ENCODE assay signal across 15 cellular contexts in the genomic region with DNA sequence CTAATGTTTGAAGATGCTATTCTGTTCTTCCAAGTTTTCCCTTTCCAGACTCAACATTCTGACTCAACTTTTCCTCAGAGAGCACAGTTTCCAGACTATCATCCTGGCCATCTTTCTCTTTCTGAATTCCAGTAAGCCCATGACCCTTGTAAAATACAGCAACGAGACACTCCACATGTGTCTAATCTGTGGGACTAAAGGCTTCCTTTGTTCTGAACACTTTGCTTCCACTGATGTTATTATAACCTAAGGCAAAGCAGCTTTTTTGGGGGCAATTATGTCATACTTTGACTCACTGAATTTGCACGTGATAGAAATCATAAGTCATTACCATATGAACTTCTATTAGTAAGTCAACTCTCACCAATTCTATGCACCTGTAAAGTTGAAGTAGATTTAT. TPM values are rescaled to one million over a fixed set of nuclear protein-coding genes. Genes with fewer than 3 reads are reported as not detected.
DNase-seq lines count a peak whose midpoint lies in the region; ATAC-seq, FAIRE-seq and TF ChIP-seq lines count a peak whose summit lies in the region.
"Had no signal": no experiment of that assay in that cellular context is flagged by ENCODE, and none has a peak within 500 bp of the region (broad histone marks: within the 10 kb centered on the region; RNA-seq: fewer than 3 reads in every experiment).

No MANE protein-coding gene starts in this region.

- H3K4me1 Mint-ChIP-seq in type B pancreatic cell (ENCODE audit: unreplicated experiment) (peaks cover 31% of the 10 kb centered on the region), immature natural killer cell (no peaks in the 10 kb centered on the region)

- in situ Hi-C loops in brain microvascular endothelial cell (cut with HindIII; ENCODE audit: low pct_ligation_motif_present, low sequenced_read_pairs): no loop called here

- FAIRE-seq in H54 (lab: Jason Lieb, UNC): no peak
- FAIRE-seq: GM12878 had no signal

- H3K36me3 ChIP-seq in brain microvascular endothelial cell (replicated peaks): no peaks in the 10 kb centered on the region
- H3K36me3 ChIP-seq: thyroid gland had no signal

- H3K27me3 Mint-ChIP-seq in type B pancreatic cell (peaks cover 25% of the 10 kb centered on the region), immature natural killer cell (ENCODE audit: low read depth in 3 of 3) (peaks cover 0 to 5% (median 2%) of the 10 kb centered on the region in 3 donors)
- H3K27me3 Mint-ChIP-seq: activated CD8-positive, alpha-beta memory T cell treated with anti-CD3 and anti-CD28 coated beads, Interleukin-2, amount 10 ng/mL, durations not matched to agents 7 days and 5 days; activated naive CD8-positive, alpha-beta T cell treated with anti-CD3 and anti-CD28 coated beads, Interleukin-2, amount 50 U/mL, for 24 hours had no signal

- ATAC-seq in right cardiac atrium: peak; percentile 79 to 88
- ATAC-seq: activated CD8-positive, alpha-beta memory T cell treated with anti-CD3 and anti-CD28 coated beads, Interleukin-2, amount 10 ng/mL, durations not matched to agents 7 days and 5 days; activated naive CD8-positive, alpha-beta T cell treated with anti-CD3 and anti-CD28 coated beads, Interleukin-2, amount 50 U/mL, for 24 hours; GM12878 had no signal

- H3K36me3 Mint-ChIP-seq in type B pancreatic cell (peaks cover 9% of the 10 kb centered on the region), immature natural killer cell (no peaks in the 10 kb centered on the region)
- H3K36me3 Mint-ChIP-seq: activated CD8-positive, alpha-beta memory T cell treated with anti-CD3 and anti-CD28 coated beads, Interleukin-2, amount 10 ng/mL, durations not matched to agents 7 days and 5 days had no signal

- H3K27ac ChIP-seq in brain microvascular endothelial cell: peak overlapping the region; percentile 60
- no peak overlapping the region for H3K27ac ChIP-seq in right cardiac atrium (ENCODE audit: low read length)
- H3K27ac ChIP-seq: thyroid gland had no signal

- DNase-seq in brain microvascular endothelial cell (peak; percentile 65), right cardiac atrium (no peak), type B pancreatic cell (ENCODE audit: extremely low spot score, unreplicated experiment) (no peak), H54 (ENCODE audit: insufficient read length, low spot score) (no peak), germinal center (ENCODE audit: low spot score) (no peak), immature natural killer cell (no peak)
- DNase-seq: activated CD8-positive, alpha-beta memory T cell treated with anti-CD3 and anti-CD28 coated beads, Interleukin-2, amount 10 ng/mL, durations not matched to agents 7 days and 5 days; activated naive CD8-positive, alpha-beta T cell treated with anti-CD3 and anti-CD28 coated beads, Interleukin-2, amount 50 U/mL, for 24 hours; Calu3; erythroblast; left cardiac atrium; NCI-H2107; thyroid gland had no signal

- 45% methylated on average over 2 of the region's 2 CpGs for WGBS in right cardiac atrium

- no peak for TF ChIP-seq POLR2A in H54 (IDR thresholded peaks at IDR 0.05; ENCODE audit: low read depth, low read length)

- H3K27me3 ChIP-seq in brain microvascular endothelial cell (replicated peaks) (no peaks in the 10 kb centered on the region), right cardiac atrium (ENCODE audit: control insufficient read depth, insufficient read depth) (no peaks in the 10 kb centered on the region)
- H3K27me3 ChIP-seq: thyroid gland had no signal

- intact Hi-C loops in right cardiac atrium (cut with DNase I): loop anchor here in 3 of 4 donors (5.0 to 10.0 kb wide), 3 partner anchors 38 to 148 kb away; a partner anchor contains a TSS

- no peaks in the 10 kb centered on the region for H3K9me3 ChIP-seq in right cardiac atrium (ENCODE audit: control insufficient read depth, low read length)
- H3K9me3 ChIP-seq: thyroid gland had no signal

- H3K4me1 ChIP-seq in right cardiac atrium (ENCODE audit: control insufficient read depth, insufficient read depth, low read length): peaks cover 7% of the 10 kb centered on the region

- H3K27ac Mint-ChIP-seq in type B pancreatic cell: peak overlapping the region; percentile 6
- no peak overlapping the region for H3K27ac Mint-ChIP-seq in immature natural killer cell
- H3K27ac Mint-ChIP-seq: activated CD8-positive, alpha-beta memory T cell treated with anti-CD3 and anti-CD28 coated beads, Interleukin-2, amount 10 ng/mL, durations not matched to agents 7 days and 5 days; activated naive CD8-positive, alpha-beta T cell treated with anti-CD3 and anti-CD28 coated beads, Interleukin-2, amount 50 U/mL, for 24 hours had no signal

- no peak for TF ChIP-seq CTCF in brain microvascular endothelial cell (IDR thresholded peaks at IDR 0.05; ENCODE audit: low read depth, low read length, missing control alignments)
- no peak for TF ChIP-seq CTCF in type B pancreatic cell (conservative IDR thresholded peaks at IDR 0.05)

- H3K9me3 Mint-ChIP-seq in type B pancreatic cell (peaks cover 4% of the 10 kb centered on the region), immature natural killer cell (no peaks in the 10 kb centered on the region)
- H3K9me3 Mint-ChIP-seq: activated naive CD8-positive, alpha-beta T cell treated with anti-CD3 and anti-CD28 coated beads, Interleukin-2, amount 50 U/mL, for 24 hours had no signal

- H3K4me3 ChIP-seq in brain microvascular endothelial cell (ENCODE audit: low read depth, low read length): no peak overlapping the region
- H3K4me3 ChIP-seq in right cardiac atrium (ENCODE audit: low read length): no peak overlapping the region
- H3K4me3 ChIP-seq: GM12878, thyroid gland had no signal

- H3K4me3 Mint-ChIP-seq in type B pancreatic cell: no peak overlapping the region
- no peak overlapping the region for H3K4me3 Mint-ChIP-seq in immature natural killer cell
- H3K4me3 Mint-ChIP-seq: activated CD8-positive, alpha-beta memory T cell treated with anti-CD3 and anti-CD28 coated beads, Interleukin-2, amount 10 ng/mL, durations not matched to agents 7 days and 5 days; activated naive CD8-positive, alpha-beta T cell treated with anti-CD3 and anti-CD28 coated beads, Interleukin-2, amount 50 U/mL, for 24 hours had no signal

RNA-seq across cellular contexts. Expression of a gene that starts 6.3 kb away (rescaled TPM):
- total RNA-seq in right cardiac atrium (10 to 100 TPM in 2 of 4 donors, 1 to 10 TPM in 2; 9.2 to 13.2 (median 10.2) TPM), type B pancreatic cell (ENCODE audit: low replicate concordance) (0.22 and 0.81 TPM in 2 replicates)
- polyA plus RNA-seq in right cardiac atrium (6.8 TPM), immature natural killer cell (not detected)
- total RNA-seq: activated CD8-positive, alpha-beta memory T cell treated with anti-CD3 and anti-CD28 coated beads, Interleukin-2, amount 10 ng/mL, durations not matched to agents 7 days and 5 days; Calu3; GM12878 had no signal

RNA-seq across cellular contexts. Expression of a gene that starts 35.7 kb away (rescaled TPM):
- total RNA-seq in right cardiac atrium (under 1 TPM; 0.53 to 0.85 (median 0.68) TPM), type B pancreatic cell (ENCODE audit: low replicate concordance) (not detected in 2 replicates)
- polyA plus RNA-seq in right cardiac atrium (1.5 TPM), immature natural killer cell (under 1 TPM in 1 of 3 donors, not detected in 2; 0.10 TPM)
- total RNA-seq: activated CD8-positive, alpha-beta memory T cell treated with anti-CD3 and anti-CD28 coated beads, Interleukin-2, amount 10 ng/mL, durations not matched to agents 7 days and 5 days; Calu3; GM12878; omental fat pad had no signal

RNA-seq across cellular contexts. Expression of a gene that starts 36.0 kb away (rescaled TPM):
- total RNA-seq in right cardiac atrium (1,000 to 10,000 TPM in 3 of 4 donors, 100 to 1,000 TPM in 1; 660 to 1,578 (median 1,064) TPM), type B pancreatic cell (ENCODE audit: low replicate concordance) (5.4 and 41.1 TPM in 2 replicates)
- polyA plus RNA-seq in right cardiac atrium (841 TPM), immature natural killer cell (under 1 TPM in 1 of 3 donors, not detected in 2; 0.51 TPM)
- total RNA-seq: activated CD8-positive, alpha-beta memory T cell treated with anti-CD3 and anti-CD28 coated beads, Interleukin-2, amount 10 ng/mL, durations not matched to agents 7 days and 5 days; Calu3 had no signal

RNA-seq across cellular contexts. Expression of a gene that starts 46.2 kb away (rescaled TPM):
- 1 to 10 TPM; 1.4 to 2.7 (median 1.5) TPM for total RNA-seq in right cardiac atrium
- polyA plus RNA-seq in right cardiac atrium: 3.8 TPM
- total RNA-seq in type B pancreatic cell (ENCODE audit: low replicate concordance): 1.9 and 2.7 TPM in 2 replicates
- polyA plus RNA-seq in immature natural killer cell: 1 to 10 TPM in 1 of 3 donors, under 1 TPM in 1, not detected in 1; 0.57 to 1.1 TPM

RNA-seq across cellular contexts. Expression of a gene that starts 46.4 kb away (rescaled TPM):
- total RNA-seq in right cardiac atrium (10 to 100 TPM; 51.9 to 63.7 (median 54.1) TPM), type B pancreatic cell (ENCODE audit: low replicate concordance) (86.3 and 134 TPM in 2 replicates)
- polyA plus RNA-seq in right cardiac atrium (19.3 TPM), immature natural killer cell (10 to 100 TPM; 27.1 to 73.5 (median 47.5) TPM)

Comparison
In these comparisons a context has a peak if more than half of its experiments do, and no peak if none do; other contexts are left out.
1. RNA of a gene that starts 36.0 kb away (total RNA-seq): 660 to 1,578 TPM in right cardiac atrium; 5.4 to 41.1 TPM in type B pancreatic cell; every median in the first group is over 10 times any median in the second.